ENCODE assay signal across 9 cellular contexts in the genomic region with DNA sequence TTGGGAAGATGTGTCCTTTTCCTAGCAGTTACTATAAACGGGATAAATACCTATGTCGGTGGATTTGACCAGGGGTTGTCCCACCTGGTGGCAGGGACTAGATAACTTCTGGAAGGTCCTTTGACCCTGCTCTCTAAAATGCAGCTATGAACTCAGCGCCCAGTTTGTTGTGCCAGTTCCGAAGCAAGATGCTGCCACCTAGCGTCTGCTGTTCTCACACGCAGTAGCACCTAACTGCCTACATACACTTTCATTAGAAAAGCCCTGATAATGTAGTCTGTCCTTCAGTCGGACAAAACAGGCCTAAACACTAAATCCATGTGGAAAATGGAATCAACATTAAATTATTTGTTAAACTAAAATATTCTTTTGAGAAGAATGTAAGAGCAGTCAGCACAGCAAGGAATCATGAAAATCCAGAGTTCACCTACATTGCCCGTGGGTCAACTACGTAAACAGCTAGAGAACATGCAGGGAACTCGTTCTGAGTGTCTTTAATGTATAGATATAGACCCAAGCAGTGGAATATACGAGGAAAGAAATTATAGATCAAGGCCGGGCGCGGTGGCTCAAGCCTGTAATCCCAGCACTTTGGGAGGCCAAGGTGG. TPM values are rescaled to one million over a fixed set of nuclear protein-coding genes. Genes with fewer than 3 reads are reported as not detected.
A peak's percentile ranks its signal among the peaks of the same experiment; 100 is the strongest.
DNase-seq lines count a peak whose midpoint lies in the region; ATAC-seq, FAIRE-seq and TF ChIP-seq lines count a peak whose summit lies in the region.
"Had no signal": no experiment of that assay in that cellular context is flagged by ENCODE, and none has a peak within 500 bp of the region (broad histone marks: within the 10 kb centered on the region; RNA-seq: fewer than 3 reads in every experiment).

No MANE protein-coding gene starts in this region.

- no peak for ATAC-seq in GM21515 (IDR thresholded peaks at IDR 0.05; ENCODE audit: unreplicated experiment)
- no peak for ATAC-seq in GM18517 (IDR thresholded peaks at IDR 0.05; ENCODE audit: unreplicated experiment)

- H3K27ac ChIP-seq in left ventricle myocardium inferior (replicated peaks) = no peak overlapping the region
- H3K27ac ChIP-seq: skin epidermis had no signal

- H3K36me3 ChIP-seq in left ventricle myocardium inferior = peaks cover 18% of the 10 kb centered on the region

- no peaks in the 10 kb centered on the region for H3K4me1 ChIP-seq in left ventricle myocardium inferior

- H3K4me3 ChIP-seq in left ventricle myocardium inferior = no peak overlapping the region
- H3K4me3 ChIP-seq: skin epidermis had no signal

- DNase-seq in GM12892 (ENCODE audit: insufficient read length) = peak; percentile 13
- peak; percentile 64 to 90 (median 75) for DNase-seq in NCI-H1417 (lab: John Stamatoyannopoulos, UW)
- DNase-seq in SW480 (ENCODE audit: low spot score) = peak; percentile 81
- peak; percentile 47 for DNase-seq in activated naive CD8-positive, alpha-beta T cell treated with anti-CD3 and anti-CD28 coated beads, Interleukin-2, amount 50 U/mL, for 16 hours (ENCODE audit: low read depth, low spot score)
- DNase-seq in left ventricle myocardium inferior = peak; percentile 70
- peak; percentile 64 for DNase-seq in renal cortical epithelial cell (ENCODE audit: low read depth)

- H3K27me3 ChIP-seq in left ventricle myocardium inferior (ENCODE audit: low read depth) = no peaks in the 10 kb centered on the region

- TF ChIP-seq POLR2A in GM12892 (IDR thresholded peaks at IDR 0.05; ENCODE audit: low read depth, low read length) = no peak

- intact Hi-C loops in left ventricle myocardium inferior (cut with micrococcal nuclease) = loop anchor here (10.0 kb wide), 1 partner anchor 499 kb away; no protein-coding TSS in a partner anchor

- no peaks in the 10 kb centered on the region for H3K9me3 ChIP-seq in left ventricle myocardium inferior (replicated peaks)

- peak; percentile 89 for TF ChIP-seq CTCF in left ventricle myocardium inferior (IDR thresholded peaks at IDR 0.05; ENCODE audit: borderline replicate concordance)

- FAIRE-seq in GM12892 (lab: Jason Lieb, UNC) = peak; percentile 96

RNA-seq across cellular contexts. Expression of a gene that starts 51.1 kb away (rescaled TPM):
- polyA plus RNA-seq in GM12892 (2012; ENCODE audit: missing spikeins) = 8.8 TPM
- 7.6 TPM for total RNA-seq in left ventricle myocardium inferior
- 1.6 and 1.7 TPM in 2 replicates for total RNA-seq in renal cortical epithelial cell

Comparison
In these comparisons a context has a peak if more than half of its experiments do, and no peak if none do; other contexts are left out.
1. DNase-seq: peak in every context shown above with its lines; median percentile 81 in SW480; 75 in NCI-H1417; 70 in left ventricle myocardium inferior; 64 in renal cortical epithelial cell; 47 in activated naive CD8-positive, alpha-beta T cell treated with anti-CD3 and anti-CD28 coated beads, Interleukin-2, amount 50 U/mL, for 16 hours; 13 in GM12892.